Comparison of ENCODE assay signal across 33 cellular contexts in genomic region chrX:50442426-50443116, GRCh38. TPM values are rescaled to one million over a fixed set of nuclear protein-coding genes. Genes with fewer than 3 reads are reported as not detected.
"Had no signal": no experiment of that assay in that cellular context is flagged by ENCODE, and none has a peak within 500 bp of the region (broad histone marks: within the 10 kb centered on the region; RNA-seq: fewer than 3 reads in every experiment).

No MANE protein-coding gene starts in this region.

- H3K4me3 ChIP-seq: adrenal gland, cardiac muscle cell, pancreas, prostate gland, sigmoid colon, thoracic aorta, uterus had no signal

- H3K27me3 ChIP-seq: cardiac muscle cell, sigmoid colon, uterus had no signal

- H3K9me3 ChIP-seq: adrenal gland, pancreas, prostate gland, sigmoid colon, thoracic aorta, uterus had no signal

- ATAC-seq: esophagus mucosa; left colon; pancreas; stimulated activated effector memory CD8-positive, alpha-beta T cell treated with anti-CD3 and anti-CD28 coated beads, Interleukin-12 subunit alpha, Interleukin-12 subunit beta, amount 100 ng/mL, for 72 hours had no signal

- FAIRE-seq: kidney, small intestine, TTC549 had no signal

- H3K4me1 ChIP-seq: adrenal gland, pancreas, prostate gland, sigmoid colon, uterus had no signal

- DNase-seq: activated CD4-positive, alpha-beta T cell treated with anti-CD3 and anti-CD28 coated beads for 4 hours; activated CD4-positive, alpha-beta T cell treated with anti-CD3 and anti-CD28 coated beads, Interleukin-2, amount 50 U/mL, for 4 hours; activated CD8-positive, alpha-beta memory T cell treated with anti-CD3 and anti-CD28 coated beads for 24 hours; activated effector memory CD4-positive, alpha-beta T cell treated with anti-CD3 and anti-CD28 coated beads, Interleukin-2, amount 50 U/mL, for 16 hours; activated naive CD4-positive, alpha-beta T cell treated with anti-CD3 and anti-CD28 coated beads for 36 hours; activated naive CD8-positive, alpha-beta T cell treated with anti-CD3 and anti-CD28 coated beads for 36 hours; adrenal gland; aorta; endodermal cell; foreskin fibroblast; head of caudate nucleus; hippocampal formation; kidney; left colon; mammary epithelial cell; naive B cell; nucleus accumbens; pancreas; retina; sigmoid colon; small intestine; stimulated activated CD4-positive, alpha-beta T cell treated with anti-CD3 and anti-CD28 coated beads, Interleukin-4, amount 100 ng/mL, for 24 hours; uterus had no signal

- H3K36me3 ChIP-seq: adrenal gland, cardiac muscle cell, pancreas, prostate gland, sigmoid colon, thoracic aorta, uterus had no signal

- H3K27ac ChIP-seq: adrenal gland, cardiac muscle cell, pancreas, prostate gland, sigmoid colon, thoracic aorta, uterus, VCaP had no signal

RNA-seq across cellular contexts. Expression of gene DGKK, which starts 28.1 kb away (rescaled TPM):
- total RNA-seq: activated naive CD4-positive, alpha-beta T cell treated with anti-CD3 and anti-CD28 coated beads for 36 hours; activated naive CD8-positive, alpha-beta T cell treated with anti-CD3 and anti-CD28 coated beads for 36 hours; activated T-helper 1 cell treated with anti-CD3 and anti-CD28 coated beads, Interleukin-12 subunit alpha, Interleukin-12 subunit beta, Interleukin-2, Interleukin-4 antibody, amounts not matched to agents 30 ng/mL and 10 ng/mL and 1 ng/mL, durations not matched to agents 14 hours and 24 hours and 36 hours; aorta; esophagus mucosa; kidney; left colon; mammary epithelial cell; pancreas; sigmoid colon; subcutaneous adipose tissue; thoracic aorta had no signal
- polyA plus RNA-seq: aorta, liver, mammary epithelial cell, pancreas, small intestine had no signal
